In genomic region chrX:19548934-19549333, GRCh38 we compare ENCODE assay signal across 15 cellular contexts. TPM values are rescaled to one million over a fixed set of nuclear protein-coding genes. Genes with fewer than 3 reads are reported as not detected.
"Had no signal": no experiment of that assay in that cellular context is flagged by ENCODE, and none has a peak within 500 bp of the region (broad histone marks: within the 10 kb centered on the region; RNA-seq: fewer than 3 reads in every experiment).

No MANE protein-coding gene starts in this region.

- ATAC-seq: foreskin keratinocyte had no signal

- H3K4me1 Mint-ChIP-seq: nephron had no signal

- H3K27me3 ChIP-seq: foreskin keratinocyte, right atrium auricular region had no signal

- H3K9me3 Mint-ChIP-seq: dendritic cell treated with granulocyte-macrophage colony-stimulating factor and Interleukin-4, amounts not matched to agents 40 ng/mL and 50 ng/mL, for 4 days; type B pancreatic cell had no signal

- H3K27ac Mint-ChIP-seq: dendritic cell treated with granulocyte-macrophage colony-stimulating factor and Interleukin-4, amounts not matched to agents 40 ng/mL and 50 ng/mL, for 4 days; nephron; type B pancreatic cell had no signal

- H3K27me3 Mint-ChIP-seq: dendritic cell treated with granulocyte-macrophage colony-stimulating factor and Interleukin-4, amounts not matched to agents 40 ng/mL and 50 ng/mL, for 4 days had no signal

- H3K36me3 ChIP-seq: right atrium auricular region had no signal

- H3K4me3 ChIP-seq: left ventricle myocardium inferior, right atrium auricular region had no signal

- H3K36me3 Mint-ChIP-seq: type B pancreatic cell had no signal

- H3K4me1 ChIP-seq: foreskin keratinocyte, right atrium auricular region had no signal

- H3K27ac ChIP-seq: foreskin keratinocyte, left ventricle myocardium inferior, right atrium auricular region had no signal

- H3K9me3 ChIP-seq: left ventricle myocardium inferior, right atrium auricular region had no signal

- DNase-seq: activated gamma-delta T cell; effector memory CD4-positive, alpha-beta T cell; foreskin keratinocyte; left ventricle myocardium inferior; mesenchymal stem cell; nucleus accumbens; stimulated activated CD4-positive, alpha-beta T cell treated with anti-CD3 and anti-CD28 coated beads, Interleukin-4, amount 100 ng/mL, for 1 hour; stimulated activated naive CD4-positive, alpha-beta T cell treated with Interleukin-2 at 50 U/mL for 16 hours; SW 1271; T1000 had no signal

- H3K4me3 Mint-ChIP-seq: dendritic cell treated with granulocyte-macrophage colony-stimulating factor and Interleukin-4, amounts not matched to agents 40 ng/mL and 50 ng/mL, for 4 days; nephron; type B pancreatic cell had no signal

RNA-seq across cellular contexts. Expression of gene MAP3K15, which starts 33.6 kb away (rescaled TPM):
- total RNA-seq: left ventricle myocardium inferior, posterior vena cava, right atrium auricular region had no signal
